ENCODE assay signal across 8 cellular contexts in genomic region chr10:133379152-133379800, GRCh38. TPM values are rescaled to one million over a fixed set of nuclear protein-coding genes. Genes with fewer than 3 reads are reported as not detected.
DNase-seq lines count a peak whose midpoint lies in the region; ATAC-seq and TF ChIP-seq lines count a peak whose summit lies in the region.

PAOX (plus strand) TSS chr10:133379262; CDS start chr10:133379317, 55 bp downstream.

- peak within 1 kb of the TSS; percentile 97 for H3K4me2 ChIP-seq in PC-3 (ENCODE audit: low read length)

- no peaks in the 10 kb centered on the region for H3K4me1 ChIP-seq in PC-3 (ENCODE audit: insufficient read depth, low read length)

- no peak within 1 kb of the TSS for H3K27ac ChIP-seq in PC-3 (ENCODE audit: low read length)

- no peaks in the 10 kb centered on the region for H3K9me2 ChIP-seq in PC-3 (replicated peaks; ENCODE audit: low read length)

- CTCF ChIA-PET in PC-3 (lab: Charles Lee) = no interaction called here

- peak within 1 kb of the TSS; percentile 75 for H3K4me3 ChIP-seq in PC-3 (ENCODE audit: low read length)

- no peaks in the 10 kb centered on the region for H3K27me3 ChIP-seq in PC-3 (ENCODE audit: low read length)

- no peaks in the 10 kb centered on the region for H3K36me3 ChIP-seq in PC-3 (ENCODE audit: low read depth, low read length)

- ATAC-seq in HG02763 (IDR thresholded peaks at IDR 0.05; ENCODE audit: unreplicated experiment) (peak; percentile 49), PC-3 (peak; percentile 59), omental fat pad (ENCODE audit: low FRiP score) (peak; percentile 73)

- no peaks in the 10 kb centered on the region for H3K27me3 Mint-ChIP-seq in activated naive CD4-positive, alpha-beta T cell treated with anti-CD3 and anti-CD28 coated beads, Interleukin-2, amount 50 U/mL, for 24 hours
- H3K27me3 Mint-ChIP-seq in glutamatergic neuron (ENCODE audit: unreplicated experiment) = peaks cover 16% of the 10 kb centered on the region

- POLR2A ChIA-PET in PC-3 (lab: Charles Lee; ENCODE audit: unreplicated experiment) = interaction anchor here (0.5 to 1.0 kb wide), 2 partner anchors 10 to 31 kb away, joined by 3 to 4 read pairs; no protein-coding TSS in a partner anchor

- H3K4me3 Mint-ChIP-seq in activated naive CD4-positive, alpha-beta T cell treated with anti-CD3 and anti-CD28 coated beads, Interleukin-2, amount 50 U/mL, for 24 hours = peak within 1 kb of the TSS; percentile 81
- peak within 1 kb of the TSS; percentile 71 for H3K4me3 Mint-ChIP-seq in glutamatergic neuron (ENCODE audit: unreplicated experiment)

- no peaks in the 10 kb centered on the region for H3K79me2 ChIP-seq in PC-3 (ENCODE audit: low read length)

- no peaks in the 10 kb centered on the region for H3K9me3 ChIP-seq in PC-3 (ENCODE audit: low read length)

- peak within 1 kb of the TSS; percentile 36 for H3K9ac ChIP-seq in PC-3 (ENCODE audit: low read length)

- intact Hi-C loops in PC-3 (cut with micrococcal nuclease) = no loop called here

- no peaks in the 10 kb centered on the region for H3F3A ChIP-seq in PC-3 (ENCODE audit: low read length, unreplicated experiment)

- no TSS peak for BruUV-seq in PC-3 (replicated peaks; lab: Mats Ljungman, UMichigan)

- TF ChIP-seq CTCF in PC-3 (conservative IDR thresholded peaks at IDR 0.05; ENCODE audit: low read depth, low read length) = no peak
- TF ChIP-seq CTCF in glutamatergic neuron (IDR thresholded peaks at IDR 0.05; ENCODE audit: partially characterized antibody, unreplicated experiment) = no peak
- no peak for TF ChIP-seq CTCF in omental fat pad (IDR thresholded peaks at IDR 0.05)

- peak within 1 kb of the TSS; percentile 88 for H2AFZ ChIP-seq in PC-3 (ENCODE audit: low read length)

- H3K27ac Mint-ChIP-seq in activated naive CD4-positive, alpha-beta T cell treated with anti-CD3 and anti-CD28 coated beads, Interleukin-2, amount 50 U/mL, for 24 hours = no peak within 1 kb of the TSS
- H3K27ac Mint-ChIP-seq in glutamatergic neuron (ENCODE audit: unreplicated experiment) = no peak within 1 kb of the TSS

- H3K4me1 Mint-ChIP-seq in activated naive CD4-positive, alpha-beta T cell treated with anti-CD3 and anti-CD28 coated beads, Interleukin-2, amount 50 U/mL, for 24 hours = peaks cover 8% of the 10 kb centered on the region
- H3K4me1 Mint-ChIP-seq in glutamatergic neuron (ENCODE audit: low read depth, unreplicated experiment) = peaks cover 12% of the 10 kb centered on the region

- no peaks in the 10 kb centered on the region for H3K9me3 Mint-ChIP-seq in activated naive CD4-positive, alpha-beta T cell treated with anti-CD3 and anti-CD28 coated beads, Interleukin-2, amount 50 U/mL, for 24 hours
- H3K9me3 Mint-ChIP-seq in glutamatergic neuron (ENCODE audit: unreplicated experiment) = peaks cover 11% of the 10 kb centered on the region

- no peaks in the 10 kb centered on the region for H3K36me3 Mint-ChIP-seq in activated naive CD4-positive, alpha-beta T cell treated with anti-CD3 and anti-CD28 coated beads, Interleukin-2, amount 50 U/mL, for 24 hours
- peaks cover 4% of the 10 kb centered on the region for H3K36me3 Mint-ChIP-seq in glutamatergic neuron (ENCODE audit: unreplicated experiment)

- DNase-seq in NCI-H146 (lab: John Stamatoyannopoulos, UW) (peak; percentile 68), NCI-H146 treated with DMSO at 0.1 percent for 48 hours (lab: John Stamatoyannopoulos, UW; ENCODE audit: unreplicated experiment) (no peak), PC-3 (no peak), glutamatergic neuron (peak; percentile 79), omental fat pad (ENCODE audit: low spot score) (no peak), SIG-M5 (lab: John Stamatoyannopoulos, UW) (no peak)

- no peaks in the 10 kb centered on the region for H4K20me1 ChIP-seq in PC-3 (ENCODE audit: low read length)

RNA-seq across cellular contexts. Expression of gene PAOX, which starts in this region (rescaled TPM):
- total RNA-seq in PC-3 (2014; rRNA removed) (3.7 and 4.1 TPM in 2 replicates), glutamatergic neuron (ENCODE audit: unreplicated experiment) (12.7 TPM), omental fat pad (1 to 10 TPM; 3.8 to 7.7 (median 6.1) TPM)

Comparison
In these comparisons a context has a peak if more than half of its experiments do, and no peak if none do; other contexts are left out.
1. DNase-seq: peak in NCI-H146 (single experiment) and glutamatergic neuron (single experiment); none in NCI-H146 treated with DMSO at 0.1 percent for 48 hours (single experiment), PC-3 (single experiment), omental fat pad (single experiment) and SIG-M5 (single experiment).
2. Peak in every context shown above with its lines, with median percentiles within 50 percentile points of each other: ATAC-seq.